Comparison of ENCODE assay signal across 10 cellular contexts in genomic region chr4:103272174-103272573, GRCh38.
DNase-seq lines count a peak whose midpoint lies in the region; ATAC-seq and TF ChIP-seq lines count a peak whose summit lies in the region.
"Had no signal": no experiment of that assay in that cellular context is flagged by ENCODE, and none has a peak within 500 bp of the region (broad histone marks: within the 10 kb centered on the region; RNA-seq: fewer than 3 reads in every experiment).

No MANE protein-coding gene starts in this region.

- H3K79me2 ChIP-seq in OCI-LY7 (ENCODE audit: insufficient read depth, low read depth, low read length): no peaks in the 10 kb centered on the region

- TF ChIP-seq CTCF in LNCaP clone FGC (IDR thresholded peaks at IDR 0.05; ENCODE audit: control insufficient read depth, extremely low read depth, insufficient read depth): no peak
- no peak for TF ChIP-seq CTCF in body of pancreas (IDR thresholded peaks at IDR 0.05)
- TF ChIP-seq CTCF in stomach (IDR thresholded peaks at IDR 0.05): no peak
- TF ChIP-seq CTCF in OCI-LY7 (conservative IDR thresholded peaks at IDR 0.05; ENCODE audit: low read length): no peak

- TF ChIP-seq POLR2A in body of pancreas (IDR thresholded peaks at IDR 0.05) (no peak), stomach (IDR thresholded peaks at IDR 0.05) (no peak)

- H3K27me3 ChIP-seq in body of pancreas (no peaks in the 10 kb centered on the region), stomach (no peaks in the 10 kb centered on the region), MG63 (no peaks in the 10 kb centered on the region)

- H3K36me3 ChIP-seq in body of pancreas (replicated peaks in 1 of 2; ENCODE audit: insufficient read depth in 1 of 2, low read depth in 2 of 2) (no peaks in the 10 kb centered on the region), stomach (no peaks in the 10 kb centered on the region), MG63 (no peaks in the 10 kb centered on the region), OCI-LY7 (ENCODE audit: insufficient read depth, low read length) (no peaks in the 10 kb centered on the region)

- no TSS peak for BruUV-seq in OCI-LY7 (replicated peaks; lab: Mats Ljungman, UMichigan)

- no peaks in the 10 kb centered on the region for H3K9me2 ChIP-seq in OCI-LY7 (ENCODE audit: insufficient read depth, low read length)

- H3K9me3 ChIP-seq in body of pancreas (no peaks in the 10 kb centered on the region), stomach (no peaks in the 10 kb centered on the region), MG63 (no peaks in the 10 kb centered on the region), OCI-LY7 (ENCODE audit: low read length) (no peaks in the 10 kb centered on the region)

- H4K20me1 ChIP-seq in OCI-LY7 (ENCODE audit: insufficient read depth, low read length): no peaks in the 10 kb centered on the region

- H3K4me3 ChIP-seq in LNCaP clone FGC (ENCODE audit: low read depth, low read length) (no peak overlapping the region), body of pancreas (no peak overlapping the region), stomach (no peak overlapping the region), MG63 (no peak overlapping the region), OCI-LY7 (ENCODE audit: low read depth, low read length, poor library complexity, severe bottlenecking) (no peak overlapping the region)
- H3K4me3 ChIP-seq: GM23338 had no signal

- H3K27ac ChIP-seq in body of pancreas: no peak overlapping the region
- H3K27ac ChIP-seq in stomach: no peak overlapping the region
- H3K27ac ChIP-seq in OCI-LY7 (ENCODE audit: low read depth, low read length, poor library complexity, severe bottlenecking): no peak overlapping the region

- POLR2A ChIA-PET in OCI-LY7 (lab: Charles Lee): no interaction called here

- TF ChIP-seq EP300 in stomach (IDR thresholded peaks at IDR 0.05): no peak

- no peak overlapping the region for H3K4me2 ChIP-seq in OCI-LY7 (ENCODE audit: low read length)
- H3K4me2 ChIP-seq: GM23338 had no signal

- ATAC-seq in body of pancreas: peak; percentile 79
- ATAC-seq: CD8-positive, alpha-beta T cell; GM23338 had no signal

- CTCF ChIA-PET in OCI-LY7 (lab: Charles Lee; ENCODE audit: unreplicated experiment): no interaction called here

- peak; percentile 90 for DNase-seq in LNCaP clone FGC (ENCODE audit: low read depth)
- DNase-seq in NCI-H2029 treated with DMSO at 0.1 percent for 48 hours (lab: John Stamatoyannopoulos, UW): peak; percentile 50
- DNase-seq in body of pancreas: peak; percentile 45 to 65 (median 56)
- DNase-seq in stomach: peak; percentile 61
- no peak for DNase-seq in MG63
- DNase-seq in OCI-LY7 (ENCODE audit: low spot score): no peak
- DNase-seq: CD8-positive, alpha-beta T cell; COR-L47; H7 had no signal

- no peak overlapping the region for H2AFZ ChIP-seq in OCI-LY7 (ENCODE audit: low read length)
- H2AFZ ChIP-seq: GM23338 had no signal

- H3K4me1 ChIP-seq in body of pancreas: peaks cover 12% of the 10 kb centered on the region
- H3K4me1 ChIP-seq in stomach: peaks cover 0 to 8% (median 4%) of the 10 kb centered on the region in 4 donors
- H3K4me1 ChIP-seq in OCI-LY7 (ENCODE audit: insufficient read depth, low read length, poor library complexity, severe bottlenecking): no peaks in the 10 kb centered on the region

- intact Hi-C loops in body of pancreas (cut with DNase I) (no loop called here), stomach (cut with DNase I; ENCODE audit: low total_unique reads) (no loop called here), OCI-LY7 (cut with micrococcal nuclease; ENCODE audit: unreplicated experiment) (no loop called here)

Comparison
In these comparisons a context has a peak if more than half of its experiments do, and no peak if none do; other contexts are left out.
1. DNase-seq: peak in LNCaP clone FGC (single experiment), NCI-H2029 treated with DMSO at 0.1 percent for 48 hours (single experiment), body of pancreas (4 of 4) and stomach (single experiment); none in MG63 (single experiment) and OCI-LY7 (single experiment).